Comparison of ENCODE assay signal across 8 cellular contexts in the genomic region with DNA sequence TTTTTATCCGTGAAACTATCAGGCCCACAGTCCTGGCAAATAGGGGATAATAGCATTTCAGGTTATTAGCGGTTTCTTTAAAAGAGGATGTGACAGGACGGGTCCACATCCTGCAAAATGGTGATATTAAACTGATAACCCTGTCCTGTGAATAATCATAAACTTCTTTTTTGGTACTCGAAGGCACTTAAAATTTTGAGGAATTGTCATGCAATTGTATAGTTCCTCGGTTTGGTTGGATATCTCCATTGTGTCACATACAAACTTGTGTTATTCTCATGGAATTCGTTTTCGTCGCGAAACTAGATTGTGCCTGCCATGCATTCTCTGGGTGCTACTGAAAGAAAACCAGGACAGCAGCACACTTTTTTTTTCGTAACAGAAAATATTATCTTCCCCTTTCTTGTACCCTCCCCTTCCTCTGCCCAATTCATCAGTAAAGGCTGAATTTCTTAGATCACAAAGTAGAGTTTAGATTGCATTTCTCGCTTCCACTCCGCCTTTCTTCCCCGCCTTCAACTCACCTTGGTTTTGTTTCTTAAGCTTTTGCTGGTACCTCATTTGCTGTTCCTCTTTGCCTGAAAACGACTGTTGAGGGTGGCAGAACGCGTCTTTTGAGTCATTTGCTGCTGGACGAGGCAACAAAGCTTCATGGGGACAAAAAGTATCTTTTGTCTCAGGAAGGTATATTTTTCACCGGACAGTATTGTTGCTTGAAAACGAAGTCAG. TPM values are rescaled to one million over a fixed set of nuclear protein-coding genes. Genes with fewer than 3 reads are reported as not detected.
A peak's percentile ranks its signal among the peaks of the same experiment; 100 is the strongest.
DNase-seq lines count a peak whose midpoint lies in the region; ATAC-seq and TF ChIP-seq lines count a peak whose summit lies in the region.

No MANE protein-coding gene starts in this region.

- H3K4me2 ChIP-seq in MM.1S (ENCODE audit: low read depth, low read length) = peak overlapping the region; percentile 79

- H3K27me3 ChIP-seq in cardiac muscle cell = no peaks in the 10 kb centered on the region
- H3K27me3 ChIP-seq in MM.1S (replicated peaks; ENCODE audit: insufficient read depth, low read length) = no peaks in the 10 kb centered on the region
- no peaks in the 10 kb centered on the region for H3K27me3 ChIP-seq in colonic mucosa

- TF ChIP-seq CTCF in cardiac muscle cell (IDR thresholded peaks at IDR 0.05; ENCODE audit: low read depth, low read length) (no peak), MM.1S (IDR thresholded peaks at IDR 0.05; ENCODE audit: low read length) (no peak), colonic mucosa (IDR thresholded peaks at IDR 0.05) (no peak)

- H3K4me3 Mint-ChIP-seq in naive thymus-derived CD8-positive, alpha-beta T cell = peak overlapping the region in 3 of 10 donors; percentile 93 to 95 (median 94)

- no peaks in the 10 kb centered on the region for H3K36me3 ChIP-seq in cardiac muscle cell
- no peaks in the 10 kb centered on the region for H3K36me3 ChIP-seq in MM.1S (replicated peaks; ENCODE audit: insufficient read depth, low read length)
- H3K36me3 ChIP-seq in colonic mucosa = no peaks in the 10 kb centered on the region

- no peaks in the 10 kb centered on the region for H3K36me3 Mint-ChIP-seq in naive thymus-derived CD8-positive, alpha-beta T cell

- H3K9me3 ChIP-seq in cardiac muscle cell (ENCODE audit: low read depth) (no peaks in the 10 kb centered on the region), MM.1S (replicated peaks; ENCODE audit: insufficient read depth, low read length) (no peaks in the 10 kb centered on the region), colonic mucosa (no peaks in the 10 kb centered on the region)

- DNase-seq in cardiac muscle cell (ENCODE audit: low read depth in 1 of 2, low spot score in 1 of 2) (no peak), left cardiac atrium (no peak), MM.1S (peak; percentile 52), colonic mucosa (no peak)
- DNase-seq in naive thymus-derived CD8-positive, alpha-beta T cell = peak in 1 of 10 donors; percentile 6

- H3K9me3 Mint-ChIP-seq in naive thymus-derived CD8-positive, alpha-beta T cell = no peaks in the 10 kb centered on the region

- H3K4me1 ChIP-seq in cardiac muscle cell (ENCODE audit: low read depth) = peaks cover 19% of the 10 kb centered on the region
- H3K4me1 ChIP-seq in MM.1S (ENCODE audit: low read length) = peaks cover 23% of the 10 kb centered on the region
- H3K4me1 ChIP-seq in colonic mucosa = no peaks in the 10 kb centered on the region

- H3K9me2 ChIP-seq in MM.1S (replicated peaks; ENCODE audit: insufficient read depth, low read length) = no peaks in the 10 kb centered on the region

- intact Hi-C loops in left cardiac atrium (cut with DNase I) (loop anchor here in 1 of 2 donors (5.0 kb wide), 1 partner anchor 80 kb away; no protein-coding TSS in a partner anchor), colonic mucosa (cut with DNase I) (loop anchor here (10.0 kb wide), 1 partner anchor 237 kb away; no protein-coding TSS in a partner anchor)

- H3K4me3 ChIP-seq in cardiac muscle cell (peak overlapping the region; percentile 82), MM.1S (ENCODE audit: low read length) (peak overlapping the region; percentile 96), colonic mucosa (peak overlapping the region; percentile 87)

- H3K27me3 Mint-ChIP-seq in naive thymus-derived CD8-positive, alpha-beta T cell = no peaks in the 10 kb centered on the region

- peaks cover 60% of the 10 kb centered on the region for H3K79me2 ChIP-seq in MM.1S (ENCODE audit: low read length)

- H4K20me1 ChIP-seq in MM.1S (ENCODE audit: insufficient read depth, low read length) = no peaks in the 10 kb centered on the region

- peak overlapping the region; percentile 88 for H2AFZ ChIP-seq in MM.1S (ENCODE audit: low read length)

- no peak for ATAC-seq in left cardiac atrium
- ATAC-seq in naive thymus-derived CD8-positive, alpha-beta T cell = peak in 1 of 2 donors; percentile 5
- no peak for ATAC-seq in HG03439 (IDR thresholded peaks at IDR 0.05; ENCODE audit: unreplicated experiment)
- ATAC-seq in HG03139 (IDR thresholded peaks at IDR 0.05; ENCODE audit: unreplicated experiment) = no peak
- ATAC-seq in HG02623 (IDR thresholded peaks at IDR 0.05; ENCODE audit: unreplicated experiment) = no peak

- POLR2A ChIA-PET in naive thymus-derived CD8-positive, alpha-beta T cell (lab: Charles Lee) = interaction anchor here (0.7 to 1.6 kb wide), 3 partner anchors 9 to 35 kb away, joined by 3 to 5 read pairs (median 3); no protein-coding TSS in a partner anchor

- H3K4me1 Mint-ChIP-seq in naive thymus-derived CD8-positive, alpha-beta T cell = peaks cover 25 to 50% (median 48%) of the 10 kb centered on the region in 4 donors

- peaks cover 16% of the 10 kb centered on the region for H3F3A ChIP-seq in MM.1S (ENCODE audit: insufficient read depth, low read length)

- peak overlapping the region in 9 of 10 donors; percentile 42 to 92 (median 84) for H3K27ac Mint-ChIP-seq in naive thymus-derived CD8-positive, alpha-beta T cell

- H3K9ac ChIP-seq in MM.1S (ENCODE audit: low read length) (peak overlapping the region; percentile 86), colonic mucosa (ENCODE audit: low read depth in 2 of 2, low read length in 2 of 2) (peak overlapping the region; percentile 83 to 91)

- H3K27ac ChIP-seq in cardiac muscle cell (peak overlapping the region; percentile 89), MM.1S (ENCODE audit: low read length) (peak overlapping the region; percentile 64), colonic mucosa (peak overlapping the region; percentile 90)

RNA-seq across cellular contexts. Expression of a gene that starts 1.3 kb away (rescaled TPM):
- total RNA-seq in cardiac muscle cell (23.4 and 26.6 TPM in 2 replicates), left cardiac atrium (10 to 100 TPM; 44.7 to 47.0 TPM), colonic mucosa (10 to 100 TPM; 56.7 to 75.9 TPM)
- polyA plus RNA-seq in cardiac muscle cell = 17.1 and 19.2 TPM in 2 replicates
- 10 to 100 TPM; 28.9 to 29.3 TPM for total RNA-seq in naive thymus-derived CD8-positive, alpha-beta T cell
- polyA plus RNA-seq in naive thymus-derived CD8-positive, alpha-beta T cell = 10 to 100 TPM in 2 of 3 donors, 1 to 10 TPM in 1; 9.5 to 17.4 (median 10.8) TPM
